In the genomic region with DNA sequence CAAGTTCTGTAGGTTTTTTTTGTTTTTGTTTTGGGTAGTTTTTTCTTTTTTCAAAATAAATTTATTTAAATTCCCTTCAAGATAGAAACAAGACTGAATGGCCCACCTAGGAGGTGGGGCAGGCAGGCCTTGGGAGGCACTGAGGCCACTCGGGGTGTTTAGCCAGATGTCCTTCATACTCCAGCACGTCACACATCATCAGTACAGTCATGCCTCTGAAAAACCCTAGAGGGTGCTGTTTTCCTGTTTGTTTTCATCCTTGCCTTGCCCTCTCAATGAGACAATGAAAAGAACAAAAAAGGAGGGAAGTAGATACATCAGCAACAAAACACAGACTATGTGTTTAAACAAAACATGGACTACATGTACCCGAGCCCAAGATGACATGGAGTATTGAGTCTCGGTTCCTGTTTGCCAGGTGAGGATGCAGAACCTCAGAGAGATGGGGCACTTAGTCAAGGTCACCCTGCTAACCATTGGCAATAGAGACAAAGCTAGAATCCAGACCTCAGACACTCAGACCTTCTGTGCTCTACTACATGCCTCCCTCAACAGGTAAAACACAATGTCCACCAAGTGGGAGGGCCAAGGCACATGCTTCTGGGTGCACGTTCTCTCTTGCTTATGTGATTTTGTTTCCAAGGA, we compare ENCODE assay signal across 8 cellular contexts. TPM values are rescaled to one million over a fixed set of nuclear protein-coding genes. Genes with fewer than 3 reads are reported as not detected.
DNase-seq lines count a peak whose midpoint lies in the region; ATAC-seq and TF ChIP-seq lines count a peak whose summit lies in the region.

No MANE protein-coding gene starts in this region.

- no peak for TF ChIP-seq EP300 in suprapubic skin (IDR thresholded peaks at IDR 0.05)

- no peaks in the 10 kb centered on the region for H3K36me3 Mint-ChIP-seq in immature natural killer cell

- H3K27ac Mint-ChIP-seq in immature natural killer cell = no peak overlapping the region

- H3K4me1 Mint-ChIP-seq in immature natural killer cell = no peaks in the 10 kb centered on the region

- TF ChIP-seq CTCF in GM12873 (IDR thresholded peaks at IDR 0.05; ENCODE audit: insufficient read depth, low read depth, low read length, missing control alignments) (peak; percentile 67), adrenal gland (IDR thresholded peaks at IDR 0.05) (peak; percentile 19 to 62 (median 53)), suprapubic skin (IDR thresholded peaks at IDR 0.05) (peak; percentile 15 to 38)

- H3K27ac ChIP-seq in adrenal gland = no peak overlapping the region
- H3K27ac ChIP-seq in suprapubic skin = no peak overlapping the region

- ATAC-seq in HG02763 (IDR thresholded peaks at IDR 0.05; ENCODE audit: unreplicated experiment) (peak; percentile 70), HG03108 (IDR thresholded peaks at IDR 0.05; ENCODE audit: unreplicated experiment) (no peak)

- 56 to 64% (median 62%) methylated on average over 5 of the region's 5 CpGs for WGBS in adrenal gland, 4 donors
- 63% methylated on average over 5 of the region's 5 CpGs for WGBS in suprapubic skin

- no peaks in the 10 kb centered on the region for H3K9me3 ChIP-seq in adrenal gland (replicated peaks in 1 of 3)
- no peaks in the 10 kb centered on the region for H3K9me3 ChIP-seq in suprapubic skin

- H3K4me1 ChIP-seq in adrenal gland (replicated peaks in 1 of 2) = peaks cover 0 to 5% of the 10 kb centered on the region in 2 donors
- H3K4me1 ChIP-seq in suprapubic skin = no peaks in the 10 kb centered on the region

- H3K4me3 ChIP-seq in adrenal gland = no peak overlapping the region
- no peak overlapping the region for H3K4me3 ChIP-seq in suprapubic skin

- H3K9me3 Mint-ChIP-seq in immature natural killer cell = peaks cover 0 to 2% (median 0%) of the 10 kb centered on the region in 6 donors

- TF ChIP-seq POLR2A in adrenal gland (IDR thresholded peaks at IDR 0.05) (no peak), suprapubic skin (IDR thresholded peaks at IDR 0.05) (no peak)

- H3K4me3 Mint-ChIP-seq in immature natural killer cell = no peak overlapping the region

- no peaks in the 10 kb centered on the region for H3K27me3 ChIP-seq in adrenal gland
- H3K27me3 ChIP-seq in suprapubic skin = no peaks in the 10 kb centered on the region

- intact Hi-C loops in adrenal gland (cut with DNase I) = no loop called here

- H3K36me3 ChIP-seq in adrenal gland (replicated peaks in 1 of 2) (no peaks in the 10 kb centered on the region), suprapubic skin (no peaks in the 10 kb centered on the region)

- peaks cover 0 to 7% (median 0%) of the 10 kb centered on the region in 3 donors for H3K27me3 Mint-ChIP-seq in immature natural killer cell (ENCODE audit: low read depth in 3 of 3)

- DNase-seq in AML-193 (lab: John Stamatoyannopoulos, UW) (peak; percentile 61 to 73), NCI-H2171 (lab: John Stamatoyannopoulos, UW) (peak; percentile 13), adrenal gland (peak in 4 of 7 donors; percentile 13 to 57 (median 26)), immature natural killer cell (peak; percentile 2 to 24 (median 20)), suprapubic skin (ENCODE audit: low spot score in 2 of 2) (no peak)

RNA-seq across cellular contexts. Expression of a gene that starts 26.8 kb away (rescaled TPM):
- 1 to 10 TPM; 1.0 to 5.6 (median 2.6) TPM for total RNA-seq in adrenal gland
- 1 to 10 TPM; 1.2 to 1.8 (median 1.3) TPM for polyA plus RNA-seq in adrenal gland
- polyA plus RNA-seq in immature natural killer cell = under 1 TPM in 1 of 3 donors, not detected in 2; 0.44 TPM
- total RNA-seq in suprapubic skin = 1 to 10 TPM in 3 of 4 donors, under 1 TPM in 1; 0.45 to 2.6 (median 1.6) TPM

Comparison
In these comparisons a context has a peak if more than half of its experiments do, and no peak if none do; other contexts are left out.
1. DNase-seq: peak in AML-193 (2 of 2), NCI-H2171 (single experiment), adrenal gland (4 of 7) and immature natural killer cell (3 of 3); none in suprapubic skin (0 of 2).
2. Peak in every context shown above with its lines, with median percentiles within 50 percentile points of each other: CTCF ChIP-seq.